ENCODE assay signal across 8 cellular contexts in genomic region chr19:2164020-2164988, GRCh38. TPM values are rescaled to one million over a fixed set of nuclear protein-coding genes. Genes with fewer than 3 reads are reported as not detected.
DNase-seq lines count a peak whose midpoint lies in the region; ATAC-seq and TF ChIP-seq lines count a peak whose summit lies in the region.

No MANE protein-coding gene starts in this region.

- intact Hi-C loops in breast epithelium (cut with DNase I; ENCODE audit: low total_unique reads), result loop anchor here (10.0 kb wide), 1 partner anchor 110 kb away; no protein-coding TSS in a partner anchor
- intact Hi-C loops in left lung (cut with DNase I), result no loop called here

- H3K9ac ChIP-seq in stomach smooth muscle (ENCODE audit: low read length in 2 of 2), result peak overlapping the region; percentile 73 to 74

- DNase-seq in AG09309 (ENCODE audit: low read depth) (no peak), OCI-M1 (lab: John Stamatoyannopoulos, UW) (peak; percentile 44), breast epithelium (ENCODE audit: low spot score in 2 of 2) (peak in 1 of 2 donors; percentile 47), left lung (peak in 1 of 2 donors; percentile 86), NCI-H2029 treated with DMSO at 0.1 percent for 48 hours (lab: John Stamatoyannopoulos, UW) (no peak), NCI-H1048 (lab: John Stamatoyannopoulos, UW) (no peak)

- H3K27ac ChIP-seq in breast epithelium (peak overlapping the region; percentile 95 to 96), left lung (peak overlapping the region; percentile 86 to 90), stomach smooth muscle (ENCODE audit: low read length) (peak overlapping the region; percentile 76)

- H3K4me1 ChIP-seq in breast epithelium (peaks cover 7 to 19% of the 10 kb centered on the region in 2 donors), left lung (peaks cover 39 to 56% of the 10 kb centered on the region in 2 donors), stomach smooth muscle (ENCODE audit: control insufficient read depth, insufficient read depth, low read length) (peaks cover 43% of the 10 kb centered on the region)

- H3K27me3 ChIP-seq in breast epithelium (no peaks in the 10 kb centered on the region), left lung (no peaks in the 10 kb centered on the region), stomach smooth muscle (ENCODE audit: control insufficient read depth in 1 of 2, insufficient read depth in 2 of 2, low read length in 2 of 2) (no peaks in the 10 kb centered on the region)

- H3K36me3 ChIP-seq in breast epithelium (no peaks in the 10 kb centered on the region), left lung (no peaks in the 10 kb centered on the region), stomach smooth muscle (ENCODE audit: control insufficient read depth in 2 of 2, insufficient read depth in 2 of 2, low read length in 2 of 2) (no peaks in the 10 kb centered on the region)

- ATAC-seq in GM21619 (IDR thresholded peaks at IDR 0.05; ENCODE audit: unreplicated experiment) (peak; percentile 10), left lung (peak; percentile 5)

- no peak for TF ChIP-seq CTCF in AG09309 (IDR thresholded peaks at IDR 0.05; ENCODE audit: control insufficient read depth, insufficient read depth, low read depth, low read length, missing control alignments)
- no peak for TF ChIP-seq CTCF in breast epithelium (IDR thresholded peaks at IDR 0.05)
- TF ChIP-seq CTCF in left lung (IDR thresholded peaks at IDR 0.05), result no peak

- H3K4me3 ChIP-seq in AG09309 (ENCODE audit: control insufficient read depth, low read depth, low read length) (peak overlapping the region; percentile 67), breast epithelium (peak overlapping the region; percentile 87 to 99 (median 97)), left lung (peak overlapping the region; percentile 83 to 99), stomach smooth muscle (ENCODE audit: low read length in 2 of 2) (peak overlapping the region; percentile 60 to 76)

- TF ChIP-seq POLR2A in breast epithelium (IDR thresholded peaks at IDR 0.05), result no peak

- H3K9me3 ChIP-seq in breast epithelium (no peaks in the 10 kb centered on the region), left lung (no peaks in the 10 kb centered on the region), stomach smooth muscle (ENCODE audit: control insufficient read depth in 2 of 2, low read length in 2 of 2) (no peaks in the 10 kb centered on the region)

RNA-seq across cellular contexts. Expression of gene DOT1L, which starts 0.6 kb away (rescaled TPM):
- total RNA-seq in breast epithelium (10 to 100 TPM in 1 of 3 donors, 1 to 10 TPM in 2; 7.7 to 10.2 (median 8.0) TPM), left lung (10 to 100 TPM; 28.9 to 43.0 TPM)

RNA-seq across cellular contexts. Expression of gene AP3D1, which starts 12.9 kb away (rescaled TPM):
- total RNA-seq in breast epithelium, result 10 to 100 TPM; 53.6 to 68.5 (median 54.0) TPM
- total RNA-seq in left lung, result 100 to 1,000 TPM; 109 to 128 TPM
